In genomic region chr4:184649026-184649970, GRCh38 we compare ENCODE assay signal across 1 cellular context.
TF ChIP-seq lines count a peak whose summit lies in the region.

Gene CASP3, minus strand, starts transcription at chr4:184649447. Its CDS starts 10,994 bp downstream, at chr4:184638453.
Gene PRIMPOL, plus strand, starts transcription at chr4:184649738. Its CDS starts 7,403 bp downstream, at chr4:184657141.

TF ChIP-seq in WTC11, 78 proteins besides CTCF, POLR2A, EP300 and RAD21 (continued from another document and continues in another):
- TF ChIP-seq ZNF281 (CRISPR knock-in tag; IDR thresholded peaks at IDR 0.05) (no peak), ETV6 (CRISPR knock-in tag; IDR thresholded peaks at IDR 0.05) (no peak), E2F5 (CRISPR knock-in tag; IDR thresholded peaks at IDR 0.05) (peak; percentile 82; the same call in 1 of the 2 replicates), AR (CRISPR knock-in tag; IDR thresholded peaks at IDR 0.05) (no peak), HMGXB4 (CRISPR knock-in tag; IDR thresholded peaks at IDR 0.05) (0 out of 2 replicates have a peak, but pooled peaks have one; percentile 64), ZNF671 (CRISPR knock-in tag; IDR thresholded peaks at IDR 0.05) (no peak), TEAD1 (CRISPR knock-in tag; IDR thresholded peaks at IDR 0.05) (no peak), IRF2 (CRISPR knock-in tag; IDR thresholded peaks at IDR 0.05; ENCODE audit: borderline replicate concordance, low read depth) (no peak), ZBTB43 (CRISPR knock-in tag; IDR thresholded peaks at IDR 0.05) (no peak; the same call in 1 of the 2 replicates), ZNF425 (CRISPR knock-in tag; conservative IDR thresholded peaks at IDR 0.05) (no peak), HMGA2 (CRISPR knock-in tag; IDR thresholded peaks at IDR 0.05) (no peak), ZNF317 (CRISPR knock-in tag; IDR thresholded peaks at IDR 0.05; ENCODE audit: borderline replicate concordance, low read depth) (no peak), ATF2 (CRISPR knock-in tag; IDR thresholded peaks at IDR 0.05; ENCODE audit: borderline replicate concordance, low read depth) (no peak), NR2C2 (CRISPR knock-in tag; IDR thresholded peaks at IDR 0.05) (no peak), NFE2L1 (CRISPR knock-in tag; IDR thresholded peaks at IDR 0.05) (no peak), ATF6 (CRISPR knock-in tag; IDR thresholded peaks at IDR 0.05) (no peak), ARID4B (CRISPR knock-in tag; IDR thresholded peaks at IDR 0.05; ENCODE audit: borderline replicate concordance) (no peak), RORB (CRISPR knock-in tag; IDR thresholded peaks at IDR 0.05) (no peak), OVOL2 (CRISPR knock-in tag; IDR thresholded peaks at IDR 0.05; ENCODE audit: borderline replicate concordance) (no peak), MXD4 (CRISPR knock-in tag; IDR thresholded peaks at IDR 0.05; ENCODE audit: borderline replicate concordance) (no peak), ZMAT4 (CRISPR knock-in tag; IDR thresholded peaks at IDR 0.05) (no peak), CREM (CRISPR knock-in tag; IDR thresholded peaks at IDR 0.05) (no peak), SMAD4 (CRISPR knock-in tag; IDR thresholded peaks at IDR 0.05) (no peak), ZNF219 (CRISPR knock-in tag; IDR thresholded peaks at IDR 0.05; ENCODE audit: borderline replicate concordance) (no peak), PRRX2 (CRISPR knock-in tag; IDR thresholded peaks at IDR 0.05) (no peak), NFATC4 (CRISPR knock-in tag; IDR thresholded peaks at IDR 0.05) (no peak), ELF4 (CRISPR knock-in tag; IDR thresholded peaks at IDR 0.05; ENCODE audit: low read depth) (no peak), FOXJ3 (CRISPR knock-in tag; IDR thresholded peaks at IDR 0.05; ENCODE audit: borderline replicate concordance) (no peak), ZNF512 (CRISPR knock-in tag; IDR thresholded peaks at IDR 0.05; ENCODE audit: borderline replicate concordance) (no peak), ERG (CRISPR knock-in tag; IDR thresholded peaks at IDR 0.05) (no peak)
